Comparison of ENCODE assay signal across 7 cellular contexts in genomic region chr20:6074145-6074561, GRCh38. TPM values are rescaled to one million over a fixed set of nuclear protein-coding genes. Genes with fewer than 3 reads are reported as not detected.
DNase-seq lines count a peak whose midpoint lies in the region; ATAC-seq and TF ChIP-seq lines count a peak whose summit lies in the region.

No MANE protein-coding gene starts in this region.

- H4K20me1 ChIP-seq in OCI-LY7 (ENCODE audit: insufficient read depth, low read length) = no peaks in the 10 kb centered on the region

- H3K4me3 ChIP-seq in HFF-Myc (replicated peaks; ENCODE audit: low read depth, low read length) = no peak overlapping the region
- H3K4me3 ChIP-seq in OCI-LY7 (ENCODE audit: low read depth, low read length, poor library complexity, severe bottlenecking) = no peak overlapping the region
- H3K4me3 ChIP-seq in foreskin fibroblast (ENCODE audit: low read depth in 1 of 2, low read length in 2 of 2) = no peak overlapping the region
- no peak overlapping the region for H3K4me3 ChIP-seq in testis

- H3K9me2 ChIP-seq in OCI-LY7 (ENCODE audit: insufficient read depth, low read length) = no peaks in the 10 kb centered on the region

- no peaks in the 10 kb centered on the region for H3K79me2 ChIP-seq in OCI-LY7 (ENCODE audit: insufficient read depth, low read depth, low read length)

- BruUV-seq in OCI-LY7 (replicated peaks; lab: Mats Ljungman, UMichigan) = no TSS peak

- intact Hi-C loops in OCI-LY7 (cut with micrococcal nuclease; ENCODE audit: unreplicated experiment) = no loop called here
- intact Hi-C loops in testis (cut with DNase I; ENCODE audit: low total_unique reads) = no loop called here

- no peak overlapping the region for H3K4me2 ChIP-seq in OCI-LY7 (ENCODE audit: low read length)

- POLR2A ChIA-PET in OCI-LY7 (lab: Charles Lee) = interaction anchor here (0.7 kb wide), 1 partner anchor 546 kb away, joined by 3 read pairs; no protein-coding TSS in a partner anchor

- H3K27ac ChIP-seq in OCI-LY7 (ENCODE audit: low read depth, low read length, poor library complexity, severe bottlenecking) (no peak overlapping the region), testis (no peak overlapping the region)

- WGBS in testis, 2 donors = 73 to 82% methylated on average over 2 of the region's 2 CpGs

- H3K36me3 ChIP-seq in OCI-LY7 (ENCODE audit: insufficient read depth, low read length) (no peaks in the 10 kb centered on the region), testis (ENCODE audit: low read depth, missing control alignments) (no peaks in the 10 kb centered on the region)

- DNase-seq in ELR (ENCODE audit: low read depth) (peak; percentile 42), HFF-Myc (ENCODE audit: extremely low read depth, low read depth) (no peak), OCI-LY7 (ENCODE audit: low spot score) (peak; percentile 57), foreskin fibroblast (no peak), testis (peak; percentile 33), NCI-H774 (lab: John Stamatoyannopoulos, UW) (no peak)

- CTCF ChIA-PET in OCI-LY7 (lab: Charles Lee; ENCODE audit: unreplicated experiment) = interaction anchor here (1.6 kb wide), 1 partner anchor 544 kb away, joined by 6 read pairs; no protein-coding TSS in a partner anchor

- H3K27me3 ChIP-seq in testis = no peaks in the 10 kb centered on the region

- TF ChIP-seq CTCF in HFF-Myc (IDR thresholded peaks at IDR 0.05; ENCODE audit: low read depth, low read length, missing control alignments) (peak; percentile 13), OCI-LY7 (conservative IDR thresholded peaks at IDR 0.05; ENCODE audit: low read length) (peak; percentile 68), foreskin fibroblast (IDR thresholded peaks at IDR 0.05; ENCODE audit: low read depth, low read length) (peak; percentile 16), testis (IDR thresholded peaks at IDR 0.05) (peak in 1 of 3 experiments; percentile 28)

- H3K9me3 ChIP-seq in OCI-LY7 (ENCODE audit: low read length) = no peaks in the 10 kb centered on the region
- no peaks in the 10 kb centered on the region for H3K9me3 ChIP-seq in testis

- ATAC-seq in GM18909 (IDR thresholded peaks at IDR 0.05; ENCODE audit: poor library complexity, unreplicated experiment) = no peak

- H3K4me1 ChIP-seq in OCI-LY7 (ENCODE audit: insufficient read depth, low read length, poor library complexity, severe bottlenecking) (no peaks in the 10 kb centered on the region), testis (no peaks in the 10 kb centered on the region)

- H2AFZ ChIP-seq in OCI-LY7 (ENCODE audit: low read length) = no peak overlapping the region

- no peak for TF ChIP-seq POLR2A in testis (IDR thresholded peaks at IDR 0.05)

RNA-seq across cellular contexts. Expression of gene LRRN4, which starts 20.3 kb away (rescaled TPM):
- total RNA-seq in OCI-LY7 (2014; rRNA removed; shearing (Covaris generic)) = not detected in 2 replicates
- total RNA-seq in OCI-LY7 (2022) (not detected in 2 replicates), testis (under 1 TPM; 0.08 to 0.43 TPM)
- 3.1 TPM for polyA plus RNA-seq in testis (ENCODE audit: insufficient read depth, low read depth, low replicate concordance)

RNA-seq across cellular contexts. Expression of gene FERMT1, which starts 48.7 kb away (rescaled TPM):
- total RNA-seq in OCI-LY7 (2014; rRNA removed; shearing (Covaris generic)) = not detected in 2 replicates
- not detected in 2 replicates for total RNA-seq in OCI-LY7 (2022)
- total RNA-seq in testis = 1 to 10 TPM; 2.5 to 5.7 TPM
- 1.8 TPM for polyA plus RNA-seq in testis (ENCODE audit: insufficient read depth, low read depth, low replicate concordance)

Comparison
In these comparisons a context has a peak if more than half of its experiments do, and no peak if none do; other contexts are left out.
1. DNase-seq: peak in ELR (single experiment), OCI-LY7 (single experiment) and testis (single experiment); none in HFF-Myc (single experiment), foreskin fibroblast (0 of 2) and NCI-H774 (single experiment).